2 cellular contexts compared by ENCODE assay signal in genomic region chr6:163941471-163941980, GRCh38.
TF ChIP-seq lines count a peak whose summit lies in the region.

No MANE protein-coding gene starts in this region.

TF ChIP-seq in H1, 55 proteins besides CTCF, POLR2A, EP300 and RAD21:
- TF ChIP-seq FOSL1 (IDR thresholded peaks at IDR 0.05; ENCODE audit: insufficient read depth, low read depth, low read length) (no peak), MAFK (IDR thresholded peaks at IDR 0.05; ENCODE audit: low read depth, low read length) (no peak), EGR1 (IDR thresholded peaks at IDR 0.05; ENCODE audit: borderline replicate concordance, low read depth, low read length) (no peak), CBX8 (IDR thresholded peaks at IDR 0.05; ENCODE audit: borderline replicate concordance, low read depth, low read length) (no peak), SAP30 (IDR thresholded peaks at IDR 0.05; ENCODE audit: insufficient read depth, insufficient replicate concordance, low read length) (no peak), CBX5 (IDR thresholded peaks at IDR 0.05; ENCODE audit: low read depth, low read length) (no peak), TEAD4 (IDR thresholded peaks at IDR 0.05; ENCODE audit: low read depth, low read length) (no peak), ATF3 (IDR thresholded peaks at IDR 0.05; ENCODE audit: insufficient read depth, low read depth, low read length) (no peak), RXRA (IDR thresholded peaks at IDR 0.05; ENCODE audit: insufficient read depth, low read depth, low read length) (no peak), JUN (IDR thresholded peaks at IDR 0.05; ENCODE audit: low read depth, low read length) (no peak), CHD7 (IDR thresholded peaks at IDR 0.05; ENCODE audit: insufficient replicate concordance, low read length) (no peak), BCL11A (IDR thresholded peaks at IDR 0.05; ENCODE audit: low read depth in 2 of 2, low read length in 2 of 2) (no peak), CREB1 (IDR thresholded peaks at IDR 0.05) (no peak)

TF ChIP-seq in HEK293T, 16 proteins besides CTCF, POLR2A, EP300 and RAD21:
- no peak for TF ChIP-seq L3MBTL2 (conservative IDR thresholded peaks at IDR 0.05)
- no peak for TF ChIP-seq FOXA1 (IDR thresholded peaks at IDR 0.05)
- no peak for TF ChIP-seq TARDBP (IDR thresholded peaks at IDR 0.05)
- no peak for TF ChIP-seq PKNOX1 (IDR thresholded peaks at IDR 0.05)
- no peak for TF ChIP-seq ZNF384 (IDR thresholded peaks at IDR 0.05)
- TF ChIP-seq HDGF (IDR thresholded peaks at IDR 0.05; ENCODE audit: borderline replicate concordance) = no peak
- no peak for TF ChIP-seq ELF4 (IDR thresholded peaks at IDR 0.05)
